ENCODE assay signal across 1 cellular context in genomic region chr9:111605041-111605559, GRCh38.
TF ChIP-seq lines count a peak whose summit lies in the region.

No MANE protein-coding gene starts in this region.

TF ChIP-seq in HepG2, 621 proteins besides CTCF, POLR2A, EP300 and RAD21 (continued from another document and continues in another):
- TF ChIP-seq CREB3 (CRISPR knock-in tag; IDR thresholded peaks at IDR 0.05): no peak
- no peak for TF ChIP-seq AFF4 (CRISPR knock-in tag; IDR thresholded peaks at IDR 0.05)
- no peak for TF ChIP-seq ZNF878 (CRISPR knock-in tag; IDR thresholded peaks at IDR 0.05)
- no peak for TF ChIP-seq ZNF569 (CRISPR knock-in tag; IDR thresholded peaks at IDR 0.05; ENCODE audit: borderline replicate concordance)
- TF ChIP-seq ZNF772 (CRISPR knock-in tag; IDR thresholded peaks at IDR 0.05): no peak
- no peak for TF ChIP-seq MAF1 (CRISPR knock-in tag; IDR thresholded peaks at IDR 0.05; ENCODE audit: borderline replicate concordance)
- no peak for TF ChIP-seq HINFP (CRISPR knock-in tag; IDR thresholded peaks at IDR 0.05; ENCODE audit: low read depth)
- TF ChIP-seq TRIM22 (IDR thresholded peaks at IDR 0.05): no peak
- no peak for TF ChIP-seq HCFC1 (IDR thresholded peaks at IDR 0.05; ENCODE audit: low read depth, low read length)
- no peak for TF ChIP-seq MXD3 (CRISPR knock-in tag; IDR thresholded peaks at IDR 0.05)
- no peak for TF ChIP-seq RAD51 (IDR thresholded peaks at IDR 0.05; ENCODE audit: borderline replicate concordance)
- TF ChIP-seq IKZF1 (IDR thresholded peaks at IDR 0.05): no peak
- TF ChIP-seq SIN3B (IDR thresholded peaks at IDR 0.05; ENCODE audit: low read length): no peak
- no peak for TF ChIP-seq POLR2AphosphoS2 (IDR thresholded peaks at IDR 0.05; ENCODE audit: low read depth, low read length)
- TF ChIP-seq ATAD3A (CRISPR knock-in tag; IDR thresholded peaks at IDR 0.05): no peak
- no peak for TF ChIP-seq ZNF17 (CRISPR knock-in tag; IDR thresholded peaks at IDR 0.05)
- TF ChIP-seq SNAPC4 (CRISPR knock-in tag; IDR thresholded peaks at IDR 0.05): no peak
- no peak for TF ChIP-seq IRF1 (CRISPR knock-in tag; IDR thresholded peaks at IDR 0.05; ENCODE audit: low read depth)
- no peak for TF ChIP-seq ZNF282 (IDR thresholded peaks at IDR 0.05; ENCODE audit: partially characterized antibody)
- 0 out of 2 replicates have a peak, but pooled peaks have one; percentile 26 for TF ChIP-seq NR2F6 (IDR thresholded peaks at IDR 0.05)
- no peak for TF ChIP-seq NR2F6 (CRISPR knock-in tag; IDR thresholded peaks at IDR 0.05)
- TF ChIP-seq ZNF430 (CRISPR knock-in tag; IDR thresholded peaks at IDR 0.05): no peak
- no peak for TF ChIP-seq ZNF788 (CRISPR knock-in tag; IDR thresholded peaks at IDR 0.05; ENCODE audit: borderline replicate concordance)
- TF ChIP-seq SNAPC5 (CRISPR knock-in tag; IDR thresholded peaks at IDR 0.05; ENCODE audit: borderline replicate concordance): no peak
- no peak for TF ChIP-seq FOXP1 (IDR thresholded peaks at IDR 0.05)
- no peak for TF ChIP-seq FOXP1 (CRISPR knock-in tag; IDR thresholded peaks at IDR 0.05)
- no peak for TF ChIP-seq ZNF639 (CRISPR knock-in tag; conservative IDR thresholded peaks at IDR 0.05)
- no peak for TF ChIP-seq ZNF589 (CRISPR knock-in tag; conservative IDR thresholded peaks at IDR 0.05)
- 0 out of 2 replicates have a peak, but pooled peaks have one; percentile 23 for TF ChIP-seq ZNF644 (CRISPR knock-in tag; IDR thresholded peaks at IDR 0.05; ENCODE audit: low read depth)
- peak; percentile 64; the same call in 1 of the 2 replicates for TF ChIP-seq ZNF362 (CRISPR knock-in tag; IDR thresholded peaks at IDR 0.05; ENCODE audit: borderline replicate concordance)
- no peak for TF ChIP-seq ZFP91 (CRISPR knock-in tag; IDR thresholded peaks at IDR 0.05; ENCODE audit: borderline replicate concordance)
- no peak for TF ChIP-seq HMGXB3 (CRISPR knock-in tag; IDR thresholded peaks at IDR 0.05; ENCODE audit: borderline replicate concordance)
- no peak for TF ChIP-seq RFX1 (IDR thresholded peaks at IDR 0.05)
- TF ChIP-seq ZNF713 (CRISPR knock-in tag; IDR thresholded peaks at IDR 0.05): no peak
